Comparison of ENCODE assay signal across 18 cellular contexts in the genomic region with DNA sequence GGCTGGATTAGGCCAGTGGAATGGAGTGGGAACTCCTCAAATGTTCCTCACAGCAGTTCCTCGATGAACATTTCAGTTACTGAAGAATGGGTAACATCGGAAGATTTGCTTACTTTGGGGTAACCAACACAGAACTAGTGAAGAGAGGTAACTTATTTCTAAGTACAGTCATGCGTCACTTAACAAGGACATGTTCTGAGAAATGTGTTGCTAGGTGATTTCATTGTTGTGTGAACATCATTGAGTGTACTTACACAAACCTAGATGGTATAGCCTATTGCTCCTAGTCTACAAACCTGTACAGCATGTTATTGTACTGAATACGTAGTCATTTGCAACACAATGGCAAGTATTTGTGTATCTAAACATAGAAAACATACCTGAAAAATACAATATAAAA.
DNase-seq lines count a peak whose midpoint lies in the region; TF ChIP-seq lines count a peak whose summit lies in the region.
"Had no signal": no experiment of that assay in that cellular context is flagged by ENCODE, and none has a peak within 500 bp of the region (broad histone marks: within the 10 kb centered on the region; RNA-seq: fewer than 3 reads in every experiment).

No MANE protein-coding gene starts in this region.

- H4K8ac ChIP-seq in mesendoderm (ENCODE audit: low read depth, low read length), result no peak overlapping the region

- no peak overlapping the region for H3K4me3 Mint-ChIP-seq in activated CD4-positive, alpha-beta T cell treated with anti-CD3 and anti-CD28 coated beads, Interleukin-2, amount 10 ng/mL, durations not matched to agents 7 days and 5 days
- H3K4me3 Mint-ChIP-seq in activated T-helper 1 cell treated with anti-CD3 and anti-CD28 coated beads, Interleukin-12 subunit alpha, Interleukin-12 subunit beta, Interleukin-2, Interleukin-4 antibody, amounts not matched to agents 30 ng/mL and 10 ng/mL and 1 ng/mL, durations not matched to agents 14 hours and 24 hours and 36 hours, result peak overlapping the region; percentile 43

- H3K56ac ChIP-seq in mesendoderm (ENCODE audit: low read length), result no peak overlapping the region

- peak overlapping the region; percentile 67 for H3K27ac Mint-ChIP-seq in activated CD4-positive, alpha-beta T cell treated with anti-CD3 and anti-CD28 coated beads, Interleukin-2, amount 10 ng/mL, durations not matched to agents 7 days and 5 days
- peak overlapping the region; percentile 93 for H3K27ac Mint-ChIP-seq in activated T-helper 1 cell treated with anti-CD3 and anti-CD28 coated beads, Interleukin-12 subunit alpha, Interleukin-12 subunit beta, Interleukin-2, Interleukin-4 antibody, amounts not matched to agents 30 ng/mL and 10 ng/mL and 1 ng/mL, durations not matched to agents 14 hours and 24 hours and 36 hours

- POLR2A ChIA-PET in activated CD4-positive, alpha-beta T cell treated with anti-CD3 and anti-CD28 coated beads, Interleukin-2, amount 10 ng/mL, durations not matched to agents 7 days and 5 days (lab: Charles Lee), result no interaction called here
- POLR2A ChIA-PET in GM10248 (lab: Yijun Ruan, JAX), result no interaction called here

- no peak overlapping the region for H3K23ac ChIP-seq in mesendoderm (ENCODE audit: low read length)

- H3K79me1 ChIP-seq in mesendoderm (ENCODE audit: low read length), result no peaks in the 10 kb centered on the region

- no peaks in the 10 kb centered on the region for H3K27me3 ChIP-seq in left ventricle myocardium inferior (ENCODE audit: low read depth)
- no peaks in the 10 kb centered on the region for H3K27me3 ChIP-seq in mesendoderm (ENCODE audit: insufficient read depth, low read length, poor library complexity)
- H3K27me3 ChIP-seq: BE2C had no signal

- intact Hi-C loops in left ventricle myocardium inferior (cut with micrococcal nuclease), result no loop called here
- intact Hi-C loops in cardiac septum (cut with DNase I), result loop anchor here (5.0 kb wide), 1 partner anchor 133 kb away; no protein-coding TSS in a partner anchor
- intact Hi-C loops in activated T-helper 1 cell treated with anti-CD3 and anti-CD28 coated beads, Interleukin-12 subunit alpha, Interleukin-12 subunit beta, Interleukin-2, Interleukin-4 antibody, amounts not matched to agents 30 ng/mL and 10 ng/mL and 1 ng/mL, durations not matched to agents 14 hours and 24 hours and 36 hours (cut with micrococcal nuclease), result loop anchor here (5.0 to 10.0 kb wide), 5 partner anchors 650 to 1608 kb away; partner anchors contain the start of genes ERBIN, NLN, SGTB and SHLD3

- TF ChIP-seq CTCF in left ventricle myocardium inferior (IDR thresholded peaks at IDR 0.05; ENCODE audit: borderline replicate concordance) (no peak), GM10248 (IDR thresholded peaks at IDR 0.05; ENCODE audit: control extremely low read depth, extremely low read depth, low read depth, missing control alignments) (no peak)

- H3K9me3 Mint-ChIP-seq in activated CD4-positive, alpha-beta T cell treated with anti-CD3 and anti-CD28 coated beads, Interleukin-2, amount 10 ng/mL, durations not matched to agents 7 days and 5 days, result peaks cover 8% of the 10 kb centered on the region
- H3K9me3 Mint-ChIP-seq in activated T-helper 1 cell treated with anti-CD3 and anti-CD28 coated beads, Interleukin-12 subunit alpha, Interleukin-12 subunit beta, Interleukin-2, Interleukin-4 antibody, amounts not matched to agents 30 ng/mL and 10 ng/mL and 1 ng/mL, durations not matched to agents 14 hours and 24 hours and 36 hours, result peaks cover 7% of the 10 kb centered on the region

- no peaks in the 10 kb centered on the region for H3K9me3 ChIP-seq in left ventricle myocardium inferior (replicated peaks)
- H3K9me3 ChIP-seq: BE2C had no signal

- H3K4me2 ChIP-seq in mesendoderm (ENCODE audit: low read length), result no peak overlapping the region

- no peak overlapping the region for H2AK5ac ChIP-seq in mesendoderm (ENCODE audit: low read length)

- H3K27me3 Mint-ChIP-seq in activated CD4-positive, alpha-beta T cell treated with anti-CD3 and anti-CD28 coated beads, Interleukin-2, amount 10 ng/mL, durations not matched to agents 7 days and 5 days, result no peaks in the 10 kb centered on the region
- H3K27me3 Mint-ChIP-seq in activated T-helper 1 cell treated with anti-CD3 and anti-CD28 coated beads, Interleukin-12 subunit alpha, Interleukin-12 subunit beta, Interleukin-2, Interleukin-4 antibody, amounts not matched to agents 30 ng/mL and 10 ng/mL and 1 ng/mL, durations not matched to agents 14 hours and 24 hours and 36 hours (ENCODE audit: insufficient read depth), result no peaks in the 10 kb centered on the region

- H3K4ac ChIP-seq in mesendoderm (ENCODE audit: low read depth, low read length), result no peak overlapping the region

- H3K4me3 ChIP-seq in left ventricle myocardium inferior (no peak overlapping the region), mesendoderm (ENCODE audit: low read length) (no peak overlapping the region)
- H3K4me3 ChIP-seq: GM12878 had no signal

- no peaks in the 10 kb centered on the region for H3K79me2 ChIP-seq in mesendoderm (ENCODE audit: control insufficient read depth, insufficient read depth, low read length)

- H2BK15ac ChIP-seq in mesendoderm (replicated peaks; ENCODE audit: low read depth), result no peak overlapping the region

- H2BK5ac ChIP-seq in mesendoderm (ENCODE audit: low read length), result no peak overlapping the region

- no CpG with 5 or more reads among the region's 4 CpGs for WGBS in mesendoderm (ENCODE audit: extremely low coverage, insufficient coverage, low lambda C conversion rate)

- H4K5ac ChIP-seq in mesendoderm (ENCODE audit: low read length), result no peak overlapping the region

- no peak overlapping the region for H3K18ac ChIP-seq in mesendoderm (ENCODE audit: low read length)

- H3K4me1 Mint-ChIP-seq in activated CD4-positive, alpha-beta T cell treated with anti-CD3 and anti-CD28 coated beads, Interleukin-2, amount 10 ng/mL, durations not matched to agents 7 days and 5 days, result peaks cover 57% of the 10 kb centered on the region
- peaks cover 89% of the 10 kb centered on the region for H3K4me1 Mint-ChIP-seq in activated T-helper 1 cell treated with anti-CD3 and anti-CD28 coated beads, Interleukin-12 subunit alpha, Interleukin-12 subunit beta, Interleukin-2, Interleukin-4 antibody, amounts not matched to agents 30 ng/mL and 10 ng/mL and 1 ng/mL, durations not matched to agents 14 hours and 24 hours and 36 hours (ENCODE audit: low read depth)

- peaks cover 27% of the 10 kb centered on the region for H3K4me1 ChIP-seq in left ventricle myocardium inferior
- H3K4me1 ChIP-seq in mesendoderm (ENCODE audit: control insufficient read depth, low read depth, low read length), result peaks cover 5% of the 10 kb centered on the region

- H3K27ac ChIP-seq in left ventricle myocardium inferior (replicated peaks) (peak overlapping the region; percentile 31), mesendoderm (ENCODE audit: low read depth, low read length) (no peak overlapping the region)

- H3K36me3 ChIP-seq in left ventricle myocardium inferior (no peaks in the 10 kb centered on the region), mesendoderm (ENCODE audit: control insufficient read depth, insufficient read depth, low read length) (no peaks in the 10 kb centered on the region)
- H3K36me3 ChIP-seq: BE2C had no signal

- no peak for DNase-seq in activated CD4-positive, alpha-beta T cell treated with anti-CD3 and anti-CD28 coated beads, Interleukin-2, amount 10 ng/mL, durations not matched to agents 7 days and 5 days
- no peak for DNase-seq in activated CD4-positive, alpha-beta T cell treated with anti-CD3 and anti-CD28 coated beads, Interleukin-2, amount 50 U/mL, for 48 hours
- DNase-seq in left ventricle myocardium inferior (no peak), cardiac septum (ENCODE audit: low spot score) (no peak), mesendoderm (no peak), GM10248 (ENCODE audit: extremely low spot score) (no peak)
- DNase-seq in activated T-helper 1 cell treated with anti-CD3 and anti-CD28 coated beads, Interleukin-12 subunit alpha, Interleukin-12 subunit beta, Interleukin-2, Interleukin-4 antibody, amounts not matched to agents 30 ng/mL and 10 ng/mL and 1 ng/mL, durations not matched to agents 14 hours and 24 hours and 36 hours (ENCODE audit: low spot score), result no peak
- DNase-seq: BE2C, DMS79 treated with DMSO at 0.1 percent for 48 hours, H7, Kasumi-1, NCI-H1694, NCI-H2081, NCI-H446, NCI-H526, OCI-M1, Right ventricle myocardium superior had no signal

- no peak overlapping the region for H2BK120ac ChIP-seq in mesendoderm (ENCODE audit: low read depth, low read length)

- H3K9ac ChIP-seq in mesendoderm (ENCODE audit: low read length), result no peak overlapping the region

- peaks cover 17% of the 10 kb centered on the region for H3K36me3 Mint-ChIP-seq in activated CD4-positive, alpha-beta T cell treated with anti-CD3 and anti-CD28 coated beads, Interleukin-2, amount 10 ng/mL, durations not matched to agents 7 days and 5 days (ENCODE audit: low read depth)
- H3K36me3 Mint-ChIP-seq in activated T-helper 1 cell treated with anti-CD3 and anti-CD28 coated beads, Interleukin-12 subunit alpha, Interleukin-12 subunit beta, Interleukin-2, Interleukin-4 antibody, amounts not matched to agents 30 ng/mL and 10 ng/mL and 1 ng/mL, durations not matched to agents 14 hours and 24 hours and 36 hours (ENCODE audit: low read depth), result peaks cover 6% of the 10 kb centered on the region

- CTCF ChIA-PET in activated CD4-positive, alpha-beta T cell treated with anti-CD3 and anti-CD28 coated beads, Interleukin-2, amount 10 ng/mL, durations not matched to agents 7 days and 5 days (lab: Charles Lee), result interaction anchor here (1.1 to 1.3 kb wide), 2 partner anchors 11 to 16 kb away, joined by 3 to 4 read pairs; no protein-coding TSS in a partner anchor
- CTCF ChIA-PET in GM10248 (lab: Yijun Ruan, JAX), result interaction anchor here (1.4 kb wide), 1 partner anchor 10 kb away, joined by 3 read pairs; no protein-coding TSS in a partner anchor
